15 cellular contexts compared by ENCODE assay signal in the genomic region with DNA sequence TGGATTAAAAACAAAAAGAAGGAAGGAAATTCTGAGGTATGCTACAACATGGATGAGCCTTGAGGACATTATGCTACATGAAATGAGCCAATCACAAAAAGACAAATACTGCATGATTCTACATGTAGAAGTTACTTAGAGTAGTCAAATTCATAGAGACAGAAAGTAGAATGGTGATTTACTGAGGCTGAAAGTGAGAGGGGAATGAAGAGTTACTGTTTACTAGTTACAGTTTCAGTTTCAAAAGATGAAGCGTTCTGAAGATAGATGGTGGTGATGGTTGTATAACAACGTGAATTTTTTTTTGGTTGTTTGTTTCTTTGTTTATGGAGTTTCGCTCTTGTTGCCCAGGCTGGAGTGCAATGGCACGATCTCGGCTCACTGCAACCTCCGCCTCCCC. TPM values are rescaled to one million over a fixed set of nuclear protein-coding genes. Genes with fewer than 3 reads are reported as not detected.
DNase-seq lines count a peak whose midpoint lies in the region; ATAC-seq and FAIRE-seq lines count a peak whose summit lies in the region.
"Had no signal": no experiment of that assay in that cellular context is flagged by ENCODE, and none has a peak within 500 bp of the region (broad histone marks: within the 10 kb centered on the region; RNA-seq: fewer than 3 reads in every experiment).

No MANE protein-coding gene starts in this region.

- no peak for FAIRE-seq in urothelium cell line (lab: Jason Lieb, UNC)
- FAIRE-seq: colon had no signal

- DNase-seq in caudate nucleus (lab: John Stamatoyannopoulos, UW) = no peak
- DNase-seq in cerebellum (ENCODE audit: low spot score) = no peak
- no peak for DNase-seq in urothelium cell line (ENCODE audit: low spot score)
- DNase-seq: DMS 273 treated with DMSO at 0.1 percent for 48 hours; NCI-H1048; ovary; stimulated activated CD4-positive, alpha-beta T cell treated with anti-CD3 and anti-CD28 coated beads, Interleukin-12 subunit alpha, Interleukin-12 subunit beta, amount 100 ng/mL, for 4 hours had no signal

- no peak overlapping the region for H3K27ac ChIP-seq in caudate nucleus (ENCODE audit: low read depth, low read length)
- H3K27ac ChIP-seq: ovary, vagina had no signal

- ATAC-seq in GM18511 (IDR thresholded peaks at IDR 0.05; ENCODE audit: unreplicated experiment) = peak; percentile 100
- ATAC-seq in GM19468 (IDR thresholded peaks at IDR 0.05; ENCODE audit: extremely low read depth, unreplicated experiment) = peak; percentile 84
- peak; percentile 96 for ATAC-seq in HG02870 (IDR thresholded peaks at IDR 0.05; ENCODE audit: unreplicated experiment)
- ATAC-seq in HG03457 (IDR thresholded peaks at IDR 0.05; ENCODE audit: unreplicated experiment) = peak; percentile 99
- ATAC-seq in esophagus mucosa = no peak

RNA-seq across cellular contexts. Expression of a gene that starts 9.5 kb away (rescaled TPM):
- total RNA-seq in cerebellum (not detected), esophagus mucosa (not detected)
- total RNA-seq: NCI-H460, vagina had no signal

RNA-seq across cellular contexts. Expression of a gene that starts 43.4 kb away (rescaled TPM):
- total RNA-seq in cerebellum = not detected
- not detected for total RNA-seq in esophagus mucosa
- total RNA-seq: NCI-H460 had no signal
